10 cellular contexts compared by ENCODE assay signal in the genomic region with DNA sequence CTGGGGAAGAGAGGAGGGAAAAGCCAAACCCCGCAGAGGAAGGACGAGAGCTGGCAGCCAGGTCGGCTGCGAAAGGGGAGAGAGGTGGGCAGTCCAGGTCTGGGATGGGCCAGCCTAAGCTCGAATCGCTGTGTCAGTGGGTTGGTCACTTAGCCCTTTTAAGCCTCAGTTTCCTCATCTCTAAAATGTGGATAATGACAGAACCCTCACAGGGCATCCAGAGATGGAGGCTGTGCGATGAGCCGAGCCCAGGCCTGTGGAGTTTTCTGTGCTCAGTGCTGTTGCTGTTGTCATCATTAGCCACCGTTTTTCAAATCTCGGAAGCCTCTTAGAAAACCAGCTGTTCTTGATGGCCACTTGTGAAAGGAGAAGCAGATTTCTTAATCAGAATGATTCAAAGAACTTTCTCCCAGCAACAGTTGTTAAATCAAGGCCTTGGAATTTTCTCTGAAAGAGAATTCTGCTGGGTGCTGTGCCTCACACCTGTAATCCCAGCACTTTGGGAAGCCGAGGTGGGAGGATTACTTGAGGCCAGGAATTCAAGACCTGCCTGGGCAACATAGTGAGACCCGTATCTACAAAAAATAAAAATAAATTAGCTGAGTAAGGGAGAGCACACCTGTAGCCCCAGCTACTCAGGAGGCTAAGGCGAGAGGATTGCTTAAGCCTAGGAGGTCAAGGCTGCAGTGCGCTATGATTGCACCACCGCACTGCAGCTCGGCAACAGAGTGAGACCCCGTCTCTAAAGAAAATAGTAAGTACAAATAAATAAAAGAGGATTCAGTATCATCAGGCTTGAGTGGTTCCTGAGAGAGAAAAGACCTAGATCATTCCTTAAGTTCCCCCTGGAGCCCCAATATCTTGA. TPM values are rescaled to one million over a fixed set of nuclear protein-coding genes. Genes with fewer than 3 reads are reported as not detected.
A peak's percentile ranks its signal among the peaks of the same experiment; 100 is the strongest.
DNase-seq lines count a peak whose midpoint lies in the region; ATAC-seq, FAIRE-seq and TF ChIP-seq lines count a peak whose summit lies in the region.
"Had no signal": no experiment of that assay in that cellular context is flagged by ENCODE, and none has a peak within 500 bp of the region (broad histone marks: within the 10 kb centered on the region; RNA-seq: fewer than 3 reads in every experiment).

No MANE protein-coding gene starts in this region.

- no peak overlapping the region for H3K9ac ChIP-seq in K562 (ENCODE audit: insufficient read depth in 1 of 2, low read depth in 2 of 2, low read length in 2 of 2)
- H3K9ac ChIP-seq in mesenchymal stem cell (ENCODE audit: low read length): peak overlapping the region; percentile 76

- POLR2A ChIA-PET in K562 (lab: Yijun Ruan, JAX): interaction anchor here (1.1 kb wide), 1 partner anchor 9 kb away, joined by 3 read pairs; no protein-coding TSS in a partner anchor

- H3K9me3 ChIP-seq in K562 (replicated peaks; ENCODE audit: control insufficient read depth, insufficient read depth, low read depth, low read length) (no peaks in the 10 kb centered on the region), mesenchymal stem cell (ENCODE audit: control insufficient read depth, low read length) (no peaks in the 10 kb centered on the region), suprapubic skin (no peaks in the 10 kb centered on the region)

- no peaks in the 10 kb centered on the region for H3K36me3 Mint-ChIP-seq in activated naive CD4-positive, alpha-beta T cell treated with anti-CD3 and anti-CD28 coated beads for 36 hours (ENCODE audit: low read depth)

- H4K20me1 ChIP-seq in K562 (replicated peaks; ENCODE audit: control insufficient read depth, insufficient read depth, low read length): no peaks in the 10 kb centered on the region

- FAIRE-seq in K562 (lab: Jason Lieb, UNC): no peak

- H3K23ac ChIP-seq in mesenchymal stem cell (ENCODE audit: low read length in 2 of 2): no peak overlapping the region

- peaks cover 0 to 9% of the 10 kb centered on the region in 2 experiments; a peak in 1 of 5 replicates for H3K4me1 ChIP-seq in K562 (replicated peaks in 1 of 2; ENCODE audit: control insufficient read depth in 2 of 2, insufficient read depth in 2 of 2, low read length in 2 of 2)
- H3K4me1 ChIP-seq in mesenchymal stem cell (ENCODE audit: control insufficient read depth, insufficient read depth, low read depth, low read length): peaks cover 10% of the 10 kb centered on the region
- H3K4me1 ChIP-seq in suprapubic skin: peaks cover 11% of the 10 kb centered on the region

- H3K9me3 Mint-ChIP-seq in activated naive CD4-positive, alpha-beta T cell treated with anti-CD3 and anti-CD28 coated beads for 36 hours: no peaks in the 10 kb centered on the region

- no peak overlapping the region for H3K27ac Mint-ChIP-seq in activated naive CD4-positive, alpha-beta T cell treated with anti-CD3 and anti-CD28 coated beads for 36 hours

- no peak overlapping the region for H4K8ac ChIP-seq in mesenchymal stem cell (ENCODE audit: low read length)

- no peak overlapping the region for H3K4me3 ChIP-seq in K562
- peak overlapping the region; percentile 9 to 75 for H3K4me3 ChIP-seq in mesenchymal stem cell (ENCODE audit: insufficient read depth in 1 of 2, low read depth in 1 of 2, low read length in 2 of 2)
- peak overlapping the region; percentile 41 for H3K4me3 ChIP-seq in suprapubic skin
- no peak overlapping the region for H3K4me3 ChIP-seq in H7 (ENCODE audit: insufficient read depth, low read depth, low read length)

- BruUV-seq in K562 (replicated peaks; lab: Mats Ljungman, UMichigan): no TSS peak

- H2BK12ac ChIP-seq in mesenchymal stem cell (ENCODE audit: low read length in 2 of 2): no peak overlapping the region

- H2BK15ac ChIP-seq in mesenchymal stem cell (ENCODE audit: low read depth, poor library complexity, severe bottlenecking): no peak overlapping the region

- no peak for ATAC-seq in K562

- H3K79me1 ChIP-seq in mesenchymal stem cell (replicated peaks; ENCODE audit: low read length, poor library complexity, severe bottlenecking): no peaks in the 10 kb centered on the region

- H3K9me1 ChIP-seq in K562 (ENCODE audit: control insufficient read depth, insufficient read depth, low read length): no peaks in the 10 kb centered on the region

- in situ Hi-C loops in K562 (cut with MboI): no loop called here

- H3K79me2 ChIP-seq in K562 (ENCODE audit: control insufficient read depth, insufficient read depth, low read length): no peaks in the 10 kb centered on the region

- TF ChIP-seq CTCF in K562 (IDR thresholded peaks at IDR 0.05 in 2 of 3, conservative IDR thresholded peaks at IDR 0.05 in 1 of 3; ENCODE audit: insufficient read depth in 2 of 3, low read depth in 1 of 3, low read length in 3 of 3) (no peak), suprapubic skin (IDR thresholded peaks at IDR 0.05) (no peak)

- CTCF ChIA-PET in activated naive CD4-positive, alpha-beta T cell treated with anti-CD3 and anti-CD28 coated beads for 36 hours (lab: Charles Lee): interaction anchor here (0.9 to 1.9 kb wide), 4 partner anchors 12 to 68 kb away, joined by 3 to 4 read pairs (median 4); no protein-coding TSS in a partner anchor
- CTCF ChIA-PET in K562 (lab: Yijun Ruan, JAX; ENCODE audit: low intra/inter-chr PET ratio): no interaction called here

- H3K4ac ChIP-seq in mesenchymal stem cell (ENCODE audit: low read depth in 1 of 2, low read length in 2 of 2): no peak overlapping the region

- H2BK120ac ChIP-seq in mesenchymal stem cell (ENCODE audit: low read depth, low read length): no peak overlapping the region

- peak overlapping the region; percentile 76 for H3K4me3 Mint-ChIP-seq in activated naive CD4-positive, alpha-beta T cell treated with anti-CD3 and anti-CD28 coated beads for 36 hours

- H3K4me2 ChIP-seq in K562 (ENCODE audit: insufficient read depth, low read length) (no peak overlapping the region), mesenchymal stem cell (ENCODE audit: low read length, poor library complexity, severe bottlenecking) (peak overlapping the region; percentile 59)

- H3K36me3 ChIP-seq in K562 (ENCODE audit: control insufficient read depth, insufficient read depth, low read length) (no peaks in the 10 kb centered on the region), mesenchymal stem cell (ENCODE audit: control insufficient read depth in 1 of 2, insufficient read depth in 2 of 2, low read depth in 1 of 2, low read length in 2 of 2) (no peaks in the 10 kb centered on the region), suprapubic skin (no peaks in the 10 kb centered on the region), H7 (replicated peaks; ENCODE audit: control insufficient read depth, insufficient read depth, low read length) (no peaks in the 10 kb centered on the region)

- 1% methylated on average over 10 of the region's 17 CpGs for WGBS in K562 (ENCODE audit: insufficient coverage, low coverage, missing lambda C conversion rate)
- 71% methylated on average over 14 of the region's 17 CpGs for WGBS in mesenchymal stem cell
- 88% methylated on average over 16 of the region's 17 CpGs for WGBS in suprapubic skin

- H2BK5ac ChIP-seq in mesenchymal stem cell (ENCODE audit: low read depth, low read length, poor library complexity, severe bottlenecking): no peak overlapping the region

- H2AFZ ChIP-seq in K562 (ENCODE audit: low read depth, low read length) (0 out of 2 replicates have a peak overlapping the region, but pooled peaks have one; percentile 24), mesenchymal stem cell (ENCODE audit: low read depth, low read length) (peak overlapping the region; percentile 8)

- H3K27me3 Mint-ChIP-seq in activated naive CD4-positive, alpha-beta T cell treated with anti-CD3 and anti-CD28 coated beads for 36 hours (ENCODE audit: low read depth): peaks cover 4% of the 10 kb centered on the region

- H4K91ac ChIP-seq in mesenchymal stem cell (ENCODE audit: low read length): no peak overlapping the region

- no peak for TF ChIP-seq RAD21 in K562 (CRISPR knock-in tag; conservative IDR thresholded peaks at IDR 0.05 in 1 of 2, IDR thresholded peaks at IDR 0.05 in 1 of 2)

- H3K4me1 Mint-ChIP-seq in activated naive CD4-positive, alpha-beta T cell treated with anti-CD3 and anti-CD28 coated beads for 36 hours (ENCODE audit: low read depth): peaks cover 6% of the 10 kb centered on the region

- H3K18ac ChIP-seq in mesenchymal stem cell (ENCODE audit: low read depth in 1 of 2, low read length in 2 of 2): no peak overlapping the region

- DNase-seq in activated naive CD4-positive, alpha-beta T cell treated with anti-CD3 and anti-CD28 coated beads for 36 hours: no peak
- no peak for DNase-seq in activated naive CD4-positive, alpha-beta T cell treated with Interleukin-2 at 50 U/mL for 16 hours
- DNase-seq in K562 (ENCODE audit: extremely low read depth in 1 of 4, low spot score in 3 of 4) (no peak), mesenchymal stem cell (no peak), suprapubic skin (ENCODE audit: low spot score in 2 of 2) (no peak), putamen (ENCODE audit: low spot score) (no peak), H7 (no peak), NCI-H2081 treated with DMSO at 0.1 percent for 48 hours (lab: John Stamatoyannopoulos, UW) (no peak)
- DNase-seq: NCI-H2171 treated with DMSO at 0.1 percent for 48 hours had no signal

- no peak for TF ChIP-seq EP300 in K562 (IDR thresholded peaks at IDR 0.05; ENCODE audit: low read length)
- no peak for TF ChIP-seq EP300 in suprapubic skin (IDR thresholded peaks at IDR 0.05)

- H3K14ac ChIP-seq in mesenchymal stem cell (ENCODE audit: low read length in 2 of 2): no peak overlapping the region

- intact Hi-C loops in activated naive CD4-positive, alpha-beta T cell treated with anti-CD3 and anti-CD28 coated beads for 36 hours (cut with micrococcal nuclease): loop anchor here (5.0 kb wide), 2 partner anchors 48 to 57 kb away; partner anchors contain the start of gene ENTPD6
- intact Hi-C loops in K562 (cut with micrococcal nuclease): no loop called here

- H2AK5ac ChIP-seq in mesenchymal stem cell (ENCODE audit: low read length, severe bottlenecking): no peak overlapping the region

- H3K27ac ChIP-seq in K562 (ENCODE audit: extremely low read depth, low read depth, low read length): no peak overlapping the region
- H3K27ac ChIP-seq in mesenchymal stem cell (ENCODE audit: low read length, poor library complexity, severe bottlenecking): no peak overlapping the region
- H3K27ac ChIP-seq in suprapubic skin: no peak overlapping the region
- H3K27ac ChIP-seq: C4-2B had no signal

- H3K27me3 ChIP-seq in K562 (ENCODE audit: control insufficient read depth in 2 of 2, insufficient read depth in 2 of 2, low read length in 2 of 2) (peaks cover 11 to 39% of the 10 kb centered on the region in 2 experiments; a peak in 4 of 5 replicates), mesenchymal stem cell (ENCODE audit: control insufficient read depth in 1 of 2, insufficient read depth in 1 of 2, low read length in 2 of 2) (peaks cover 15 to 54% of the 10 kb centered on the region in 2 experiments), suprapubic skin (peaks cover 25% of the 10 kb centered on the region), H7 (ENCODE audit: control insufficient read depth, insufficient read depth, low read length) (peaks cover 5% of the 10 kb centered on the region; the same call in 1 of the 2 replicates)

- TF ChIP-seq POLR2A in K562 (conservative IDR thresholded peaks at IDR 0.05) (no peak), suprapubic skin (IDR thresholded peaks at IDR 0.05) (no peak)

RNA-seq across cellular contexts. Expression of gene ENTPD6, which starts 46.3 kb away (rescaled TPM):
- total RNA-seq in activated naive CD4-positive, alpha-beta T cell treated with anti-CD3 and anti-CD28 coated beads for 36 hours: 10 to 100 TPM; 63.6 to 66.6 TPM
- total RNA-seq in K562 (2011; cell fraction: chromatin; rRNA removed; ENCODE audit: low replicate concordance): 56.6 and 135 TPM in 2 replicates
- total RNA-seq in K562 (2011; cell fraction: nucleolus; rRNA removed): 102 and 113 TPM in 2 replicates
- 81.2 and 97.1 TPM in 2 replicates for total RNA-seq in K562 (2011; cell fraction: nucleoplasm; rRNA removed)
- 26.6 and 32.9 TPM in 2 replicates for total RNA-seq in K562 (2014; rRNA removed)
- total RNA-seq in K562 (2014; rRNA removed; fragmentation: Illumina TruSeq; extraction: Trizol): 12.7 and 13.8 TPM in 2 replicates
- total RNA-seq in K562 (2015; rRNA removed; fragmentation: Illumina TruSeq; extraction: Trizol): 20.8 and 22.4 TPM in 2 replicates
- total RNA-seq in K562 (2021): 33.0 and 35.9 TPM in 2 replicates
- 34.2 and 43.3 TPM in 2 replicates for polyA plus RNA-seq in K562 (2011; rRNA removed)
- polyA plus RNA-seq in K562 (2011; cell fraction: cytosol; rRNA removed): 45.3 and 53.6 TPM in 2 replicates
- 192 and 227 TPM in 2 replicates for polyA plus RNA-seq in K562 (2011; cell fraction: nucleus; rRNA removed)
- 30.6 and 41.1 TPM in 2 replicates for polyA plus RNA-seq in K562 (2012)
- 22.1 and 29.6 TPM in 2 replicates for polyA plus RNA-seq in K562 (2014; fragmentation: Illumina TruSeq; extraction: Trizol)
- 1 to 10 TPM in 1 of 2 experiments, under 1 TPM in 1; 0.82 to 1.5 TPM for polyA plus RNA-seq in K562 (2014; fragmentation: Nextera tagmentation; extraction: Ambion mirVana)
- 36.8 and 39.9 TPM in 2 replicates for polyA plus RNA-seq in K562 (2014; rRNA removed)
- polyA minus RNA-seq in K562 (2011; rRNA and poly(A)+ RNA removed): 20.7 and 22.9 TPM in 2 replicates
- polyA minus RNA-seq in K562 (2011; cell fraction: cytosol; rRNA and poly(A)+ RNA removed): 15.2 and 17.5 TPM in 2 replicates
- polyA minus RNA-seq in K562 (2011; cell fraction: nucleus; rRNA and poly(A)+ RNA removed): 27.6 and 47.0 TPM in 2 replicates
- 29.8 TPM for polyA plus RNA-seq in mesenchymal stem cell (2013, experiment 1 of 2)
- 27.3 TPM for polyA plus RNA-seq in mesenchymal stem cell (2013, experiment 2 of 2)
- 100 to 1,000 TPM in 1 of 4 donors, 10 to 100 TPM in 3; 33.8 to 103 (median 47.0) TPM for total RNA-seq in suprapubic skin
- total RNA-seq in H7 (2014; rRNA removed; shearing (Covaris generic)): 45.4 and 51.2 TPM in 2 replicates

Comparison
In these comparisons a context has a peak if more than half of its experiments do, and no peak if none do; other contexts are left out.
1. H3K4me3 ChIP-seq: peak in mesenchymal stem cell (2 of 2) and suprapubic skin (single experiment); none in K562 (single experiment) and H7 (single experiment).